ENCODE assay signal across 5 cellular contexts in the genomic region with DNA sequence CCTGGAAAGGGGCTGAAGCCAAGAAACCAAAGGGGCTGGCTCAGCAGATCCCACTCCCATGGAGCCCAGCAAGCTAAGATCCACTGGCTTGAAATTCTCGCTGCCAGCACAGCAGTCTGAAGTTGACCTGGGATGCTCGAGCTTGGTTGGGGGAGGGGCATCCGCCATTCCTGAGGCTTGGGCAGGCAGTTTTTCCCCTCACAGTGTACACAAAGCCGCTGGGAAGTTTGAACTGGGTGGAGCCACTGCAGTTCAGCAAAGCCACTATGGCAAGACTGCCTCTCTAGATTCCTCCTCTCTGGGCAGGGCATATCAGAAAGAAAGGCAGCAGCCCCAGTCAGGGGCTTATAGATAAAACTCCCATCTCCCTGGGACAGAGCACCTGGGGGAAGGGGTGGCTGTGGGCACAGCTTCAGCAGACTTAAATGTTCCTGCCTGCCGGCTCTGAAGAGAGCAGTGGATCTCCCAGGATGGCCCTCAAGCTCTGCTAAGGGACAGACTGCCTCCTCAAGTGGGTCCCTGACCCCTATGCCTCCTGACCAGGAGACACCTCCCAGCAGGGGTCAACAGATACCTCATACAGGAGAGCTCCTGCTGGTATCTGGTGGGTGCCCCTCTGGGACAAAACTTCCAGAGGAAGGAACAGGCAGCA. TPM values are rescaled to one million over a fixed set of nuclear protein-coding genes. Genes with fewer than 3 reads are reported as not detected.
DNase-seq lines count a peak whose midpoint lies in the region; ATAC-seq, FAIRE-seq and TF ChIP-seq lines count a peak whose summit lies in the region.
"Not testable (repeated sequence)": the region's sequence is repeated elsewhere in the genome, so short reads cannot be mapped to it uniquely, and the experiment has no call there.

No MANE protein-coding gene starts in this region.

- not testable (repeated sequence) for H3K4me3 ChIP-seq in hepatocyte; HepG2 (replicated peaks in 1 of 3; ENCODE audit: insufficient read depth in 1 of 3, low read depth in 2 of 3, low read length in 3 of 3)

- not testable (repeated sequence) for H3K27me3 Mint-ChIP-seq in endothelial cell (ENCODE audit: unreplicated experiment)

- not testable (repeated sequence) for H3K79me2 ChIP-seq in hepatocyte
- H3K79me2 ChIP-seq in HepG2 (ENCODE audit: insufficient read depth, low read length): peaks cover 32% of the 10 kb centered on the region

- H3K27ac Mint-ChIP-seq in endothelial cell (ENCODE audit: unreplicated experiment): not testable (repeated sequence)

- H3K27me3 ChIP-seq in hepatocyte; HepG2 (ENCODE audit: control insufficient read depth in 1 of 2, insufficient read depth in 2 of 2, low read length in 2 of 2): not testable (repeated sequence)

- H3K4me3 Mint-ChIP-seq in endothelial cell (ENCODE audit: unreplicated experiment): peak overlapping the region; percentile 44

- not testable (repeated sequence) for FAIRE-seq in HepG2 (lab: Jason Lieb, UNC)

- H3K4me2 ChIP-seq in hepatocyte: not testable (repeated sequence)
- H3K4me2 ChIP-seq in HepG2 (ENCODE audit: low read depth, low read length): peak overlapping the region; percentile 36; the same call in 1 of the 2 replicates

- peak; percentile 100 for ATAC-seq in HepG2

- BruUV-seq in HepG2 (replicated peaks; lab: Mats Ljungman, UMichigan): not testable (repeated sequence)

- peak; percentile 40; the same call in 1 of the 2 replicates for TF ChIP-seq RAD21 in HepG2 (CRISPR knock-in tag; IDR thresholded peaks at IDR 0.05)

- not testable (repeated sequence) for H2AFZ ChIP-seq in hepatocyte; HepG2 (ENCODE audit: low read length)

- not testable (repeated sequence) for H3K27ac ChIP-seq in hepatocyte
- peak overlapping the region; percentile 51 for H3K27ac ChIP-seq in HepG2 (ENCODE audit: extremely low read length, insufficient read depth, low read length)

- 68% methylated on average over 5 of the region's 5 CpGs for WGBS in hepatocyte (ENCODE audit: low lambda C conversion rate, missing lambda C conversion rate)
- 6% methylated on average over 3 of the region's 5 CpGs for WGBS in HepG2 (ENCODE audit: low lambda C conversion rate)

- in situ Hi-C loops in HepG2 (cut with HindIII; ENCODE audit: extremely low pct_ligation_motif_present, low pct_unique_long_range_greater_than_20kb): not testable (repeated sequence)

- not testable (repeated sequence) for H3K9me3 ChIP-seq in hepatocyte (ENCODE audit: low read depth); HepG2 (ENCODE audit: low read length)

- H4K20me1 ChIP-seq in hepatocyte (ENCODE audit: insufficient read depth, poor library complexity, severe bottlenecking); HepG2 (ENCODE audit: insufficient read depth, low read length): not testable (repeated sequence)

- H3K9me2 ChIP-seq in hepatocyte (replicated peaks; ENCODE audit: insufficient read depth): not testable (repeated sequence)

- POLR2A ChIA-PET in HepG2 (lab: Yijun Ruan, JAX): interaction anchor here (0.9 kb wide), 1 partner anchor 19 kb away, joined by 4 read pairs; no protein-coding TSS in a partner anchor

- TF ChIP-seq POLR2A in HepG2 (IDR thresholded peaks at IDR 0.05; ENCODE audit: insufficient read depth in 1 of 2, low read depth in 2 of 2, low read length in 2 of 2): not testable (repeated sequence)

- peaks cover 12% of the 10 kb centered on the region for H3K4me1 Mint-ChIP-seq in endothelial cell (ENCODE audit: unreplicated experiment)

- intact Hi-C loops in HepG2 (cut with micrococcal nuclease; ENCODE audit: unreplicated experiment): not testable (repeated sequence)

- peaks cover 39% of the 10 kb centered on the region for H3K36me3 Mint-ChIP-seq in endothelial cell (ENCODE audit: low read depth, unreplicated experiment)

- peak; percentile 53 for DNase-seq in ELF-1 (ENCODE audit: low read depth, low spot score)
- DNase-seq in SIG-M5 treated with dmso at 0.1 percent for 504 hours (lab: John Stamatoyannopoulos, UW; ENCODE audit: unreplicated experiment): peak; percentile 15
- DNase-seq in endothelial cell (ENCODE audit: low spot score): not testable (repeated sequence)
- peak; percentile 51 for DNase-seq in hepatocyte (ENCODE audit: low spot score)
- peak; percentile 89 for DNase-seq in HepG2 (ENCODE audit: low spot score)

- TF ChIP-seq EP300 in HepG2 (IDR thresholded peaks at IDR 0.05; ENCODE audit: low read depth in 2 of 2, low read length in 2 of 2): peak in 1 of 2 experiments; percentile 8; a peak in 1 of 4 replicates
- TF ChIP-seq EP300 in HepG2 (CRISPR knock-in tag; IDR thresholded peaks at IDR 0.05; ENCODE audit: borderline replicate concordance): not testable (repeated sequence)

- H3K4me1 ChIP-seq in hepatocyte (ENCODE audit: insufficient read depth): not testable (repeated sequence)
- peaks cover 28% of the 10 kb centered on the region for H3K4me1 ChIP-seq in HepG2 (ENCODE audit: insufficient read depth, low read length)

- not testable (repeated sequence) for H3K36me3 ChIP-seq in hepatocyte (replicated peaks; ENCODE audit: insufficient read depth, low read depth)
- H3K36me3 ChIP-seq in HepG2 (replicated peaks in 1 of 2; ENCODE audit: control insufficient read depth in 1 of 2, insufficient read depth in 2 of 2, low read length in 2 of 2): peaks cover 3 to 23% of the 10 kb centered on the region in 2 experiments; a peak in 4 of 5 replicates

- H3K9me3 Mint-ChIP-seq in endothelial cell (ENCODE audit: unreplicated experiment): not testable (repeated sequence)

- H3K9ac ChIP-seq in HepG2 (ENCODE audit: insufficient read depth, low read depth, low read length): not testable (repeated sequence)

- TF ChIP-seq CTCF in endothelial cell (IDR thresholded peaks at IDR 0.05; ENCODE audit: unreplicated experiment); hepatocyte (IDR thresholded peaks at IDR 0.05; ENCODE audit: poor library complexity); HepG2 (CRISPR knock-in tag; IDR thresholded peaks at IDR 0.05): not testable (repeated sequence)

- CTCF ChIA-PET in HepG2 (lab: Yijun Ruan, JAX; ENCODE audit: low intra/inter-chr PET ratio, low total read pairs): not testable (repeated sequence)

TF ChIP-seq in HepG2, 621 proteins besides CTCF, POLR2A, EP300 and RAD21 (continues in another document):
- peak; percentile 54 for TF ChIP-seq SALL1 (CRISPR knock-in tag; IDR thresholded peaks at IDR 0.05)
- peak; percentile 71; the same call in 1 of the 2 replicates for TF ChIP-seq IRF2 (CRISPR knock-in tag; IDR thresholded peaks at IDR 0.05)
- peak; percentile 23; the same call in 1 of the 2 replicates for TF ChIP-seq NR2F6 (IDR thresholded peaks at IDR 0.05)
- peak; percentile 73 for TF ChIP-seq NR2F6 (CRISPR knock-in tag; IDR thresholded peaks at IDR 0.05)
- TF ChIP-seq MAFK (conservative IDR thresholded peaks at IDR 0.05 in 1 of 2, IDR thresholded peaks at IDR 0.05 in 1 of 2; ENCODE audit: low read length in 2 of 2): 0 out of 4 replicates have a peak, but pooled peaks of 1 of the 2 experiments have one; percentile 2
- 0 out of 2 replicates have a peak, but pooled peaks have one; percentile 14 for TF ChIP-seq CEBPG (CRISPR knock-in tag; IDR thresholded peaks at IDR 0.05)
- TF ChIP-seq DMAP1 (CRISPR knock-in tag; IDR thresholded peaks at IDR 0.05): peak; percentile 24; the same call in 1 of the 2 replicates
- TF ChIP-seq GABPB1 (CRISPR knock-in tag; IDR thresholded peaks at IDR 0.05): peak; percentile 20; the same call in 1 of the 2 replicates
- TF ChIP-seq, protein P1, sequence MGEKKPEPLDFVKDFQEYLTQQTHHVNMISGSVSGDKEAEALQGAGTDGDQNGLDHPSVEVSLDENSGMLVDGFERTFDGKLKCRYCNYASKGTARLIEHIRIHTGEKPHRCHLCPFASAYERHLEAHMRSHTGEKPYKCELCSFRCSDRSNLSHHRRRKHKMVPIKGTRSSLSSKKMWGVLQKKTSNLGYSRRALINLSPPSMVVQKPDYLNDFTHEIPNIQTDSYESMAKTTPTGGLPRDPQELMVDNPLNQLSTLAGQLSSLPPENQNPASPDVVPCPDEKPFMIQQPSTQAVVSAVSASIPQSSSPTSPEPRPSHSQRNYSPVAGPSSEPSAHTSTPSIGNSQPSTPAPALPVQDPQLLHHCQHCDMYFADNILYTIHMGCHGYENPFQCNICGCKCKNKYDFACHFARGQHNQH (CRISPR knock-in tag; IDR thresholded peaks at IDR 0.05): 0 out of 2 replicates have a peak, but pooled peaks have one; percentile 28
- TF ChIP-seq STAG1 (CRISPR knock-in tag; IDR thresholded peaks at IDR 0.05): 0 out of 2 replicates have a peak, but pooled peaks have one; percentile 6
- 0 out of 2 replicates have a peak, but pooled peaks have one; percentile 23 for TF ChIP-seq ZFY (CRISPR knock-in tag; IDR thresholded peaks at IDR 0.05)
- peak; percentile 75 for TF ChIP-seq ZNF644 (CRISPR knock-in tag; IDR thresholded peaks at IDR 0.05; ENCODE audit: low read depth)

RNA-seq across cellular contexts. Expression of a gene that starts 24.7 kb away (rescaled TPM):
- total RNA-seq in endothelial cell (ENCODE audit: unreplicated experiment): 26.1 TPM
- 10.1 and 12.9 TPM in 2 replicates for total RNA-seq in hepatocyte
- 5.6 and 7.1 TPM in 2 replicates for polyA plus RNA-seq in hepatocyte
- total RNA-seq in HepG2 (2016; rRNA removed; fragmentation: Illumina TruSeq; extraction: Trizol): 23.3 and 26.4 TPM in 2 replicates
- total RNA-seq in HepG2 (2016; cell fraction: cytosol; rRNA removed; fragmentation: Illumina TruSeq; extraction: Trizol; ENCODE audit: low read depth): 6.9 and 11.0 TPM in 2 replicates
- total RNA-seq in HepG2 (2016; cell fraction: insoluble cytoplasmic fraction; rRNA removed; fragmentation: Illumina TruSeq; extraction: Trizol): 22.5 and 23.8 TPM in 2 replicates
- total RNA-seq in HepG2 (2016; cell fraction: membrane; rRNA removed; fragmentation: Illumina TruSeq; extraction: Trizol): 27.6 and 31.1 TPM in 2 replicates
- total RNA-seq in HepG2 (2016; cell fraction: nucleus; rRNA removed; fragmentation: Illumina TruSeq; extraction: Trizol): 22.1 and 26.5 TPM in 2 replicates
- polyA plus RNA-seq in HepG2 (2011; rRNA removed): 7.3 and 7.5 TPM in 2 replicates
- polyA plus RNA-seq in HepG2 (2011; cell fraction: cytosol; rRNA removed): 2.8 and 3.0 TPM in 2 replicates
- 10.6 and 11.6 TPM in 2 replicates for polyA plus RNA-seq in HepG2 (2011; cell fraction: nucleus; rRNA removed)
- 7.0 and 9.3 TPM in 2 replicates for polyA plus RNA-seq in HepG2 (2012)
- 10.0 and 14.5 TPM in 2 replicates for polyA plus RNA-seq in HepG2 (2016; cell fraction: cytosol; fragmentation: Illumina TruSeq; extraction: Trizol; ENCODE audit: low read depth)
- 24.4 and 25.1 TPM in 2 replicates for polyA plus RNA-seq in HepG2 (2016; cell fraction: insoluble cytoplasmic fraction; fragmentation: Illumina TruSeq; extraction: Trizol; ENCODE audit: low read depth)
- 20.9 and 23.0 TPM in 2 replicates for polyA plus RNA-seq in HepG2 (2016; cell fraction: membrane; fragmentation: Illumina TruSeq; extraction: Trizol; ENCODE audit: low read depth)
- 32.8 and 32.9 TPM in 2 replicates for polyA plus RNA-seq in HepG2 (2016; cell fraction: nucleus; fragmentation: Illumina TruSeq; extraction: Trizol; ENCODE audit: insufficient read depth, low read depth)
- polyA minus RNA-seq in HepG2 (2011; rRNA and poly(A)+ RNA removed; ENCODE audit: low replicate concordance): 3.6 and 3.9 TPM in 2 replicates
- 4.0 and 4.3 TPM in 2 replicates for polyA minus RNA-seq in HepG2 (2011; cell fraction: cytosol; rRNA and poly(A)+ RNA removed)
- 19.2 and 20.6 TPM in 2 replicates for polyA minus RNA-seq in HepG2 (2011; cell fraction: nucleus; rRNA and poly(A)+ RNA removed)
